1 cellular context compared by ENCODE assay signal in the genomic region with DNA sequence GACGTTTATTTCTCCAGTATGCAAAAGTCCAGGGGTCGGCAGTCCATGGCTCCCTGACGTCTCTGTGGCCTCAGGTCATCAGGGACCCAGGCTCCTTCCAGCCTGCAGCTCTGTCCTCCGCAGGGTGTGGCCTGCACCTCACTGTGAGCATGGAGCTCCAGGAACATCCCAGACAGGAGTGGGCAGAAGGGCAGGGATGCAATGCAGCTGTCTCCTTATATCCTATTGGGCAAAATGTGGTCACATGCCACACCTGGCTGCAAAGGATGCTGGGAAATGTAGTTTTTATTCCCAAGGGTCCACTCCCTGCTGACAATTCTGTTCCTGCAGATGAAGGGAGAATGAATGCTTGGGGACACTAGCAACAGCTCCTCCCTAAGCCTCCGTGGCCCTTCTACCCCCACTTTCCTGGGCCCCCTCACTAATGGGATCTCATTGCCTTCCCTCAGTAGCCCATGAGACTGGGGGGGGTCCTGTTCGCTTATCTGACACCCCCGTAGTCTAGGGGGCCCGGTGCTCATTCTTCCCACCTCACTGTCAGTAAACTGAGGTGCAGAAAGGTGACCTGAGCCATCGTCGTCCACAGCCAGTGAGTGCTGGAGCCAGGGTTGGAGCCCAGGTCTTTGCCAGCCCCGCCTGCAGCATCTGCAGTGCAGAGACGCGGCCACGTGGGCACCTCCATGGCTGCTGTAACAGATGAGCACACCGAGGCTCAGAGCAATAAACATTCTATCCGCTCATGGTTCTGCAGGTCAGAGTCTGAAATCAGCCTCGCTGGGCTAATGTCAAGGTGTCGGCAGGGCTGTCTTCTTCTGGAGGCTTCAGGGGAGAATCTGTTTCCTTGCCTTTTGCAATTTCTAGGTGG.
TF ChIP-seq lines count a peak whose summit lies in the region.

No MANE protein-coding gene starts in this region.

TF ChIP-seq in SK-N-SH treated with all-trans-retinoic acid at 6 μM for 48 hours, 23 proteins besides CTCF, POLR2A, EP300 and RAD21 (continued from another document):
- TF ChIP-seq, protein P1, sequence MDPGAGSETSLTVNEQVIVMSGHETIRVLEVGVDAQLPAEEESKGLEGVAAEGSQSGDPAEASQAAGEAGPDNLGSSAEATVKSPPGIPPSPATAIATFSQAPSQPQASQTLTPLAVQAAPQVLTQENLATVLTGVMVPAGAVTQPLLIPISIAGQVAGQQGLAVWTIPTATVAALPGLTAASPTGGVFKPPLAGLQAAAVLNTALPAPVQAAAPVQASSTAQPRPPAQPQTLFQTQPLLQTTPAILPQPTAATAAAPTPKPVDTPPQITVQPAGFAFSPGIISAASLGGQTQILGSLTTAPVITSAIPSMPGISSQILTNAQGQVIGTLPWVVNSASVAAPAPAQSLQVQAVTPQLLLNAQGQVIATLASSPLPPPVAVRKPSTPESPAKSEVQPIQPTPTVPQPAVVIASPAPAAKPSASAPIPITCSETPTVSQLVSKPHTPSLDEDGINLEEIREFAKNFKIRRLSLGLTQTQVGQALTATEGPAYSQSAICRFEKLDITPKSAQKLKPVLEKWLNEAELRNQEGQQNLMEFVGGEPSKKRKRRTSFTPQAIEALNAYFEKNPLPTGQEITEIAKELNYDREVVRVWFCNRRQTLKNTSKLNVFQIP (CRISPR knock-in tag; IDR thresholded peaks at IDR 0.05; ENCODE audit: borderline replicate concordance, low read depth): no peak
TF ChIP-seq in SK-N-SH treated with all-trans-retinoic acid at 6 μM for 48 hours: peak in this region for 0.
